14 cellular contexts compared by ENCODE assay signal in the genomic region with DNA sequence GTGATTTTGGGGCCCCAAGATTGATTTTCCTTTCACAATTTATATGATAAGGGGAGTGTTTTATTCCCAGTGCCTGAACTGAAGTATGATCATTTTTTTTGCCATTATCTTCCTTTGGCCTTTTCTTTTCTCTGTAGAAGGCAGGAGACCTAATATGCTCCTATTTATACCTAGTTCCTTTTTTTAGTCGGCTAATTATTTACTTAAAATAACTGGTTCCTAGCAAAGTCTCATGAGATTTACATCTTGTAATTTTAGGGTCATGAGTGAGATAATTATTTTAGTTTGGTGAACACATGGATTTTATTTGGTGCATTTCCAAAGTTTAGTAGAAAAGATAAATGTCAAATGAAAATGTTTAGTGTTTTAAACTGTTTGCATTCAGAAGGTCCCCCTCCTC. TPM values are rescaled to one million over a fixed set of nuclear protein-coding genes. Genes with fewer than 3 reads are reported as not detected.
A peak's percentile ranks its signal among the peaks of the same experiment; 100 is the strongest.
DNase-seq lines count a peak whose midpoint lies in the region; ATAC-seq and TF ChIP-seq lines count a peak whose summit lies in the region.
"Had no signal": no experiment of that assay in that cellular context is flagged by ENCODE, and none has a peak within 500 bp of the region (broad histone marks: within the 10 kb centered on the region; RNA-seq: fewer than 3 reads in every experiment).

No MANE protein-coding gene starts in this region.

- peaks cover 8% of the 10 kb centered on the region for H3K9me3 Mint-ChIP-seq in activated T-helper 17 cell treated with anti-CD3 and anti-CD28 coated beads, Interleukin-2, amount 50 U/mL, for 72 hours

- H3K4me3 ChIP-seq in lower lobe of right lung: no peak overlapping the region
- H3K4me3 ChIP-seq: breast epithelium had no signal

- H3K27ac Mint-ChIP-seq in activated T-helper 17 cell treated with anti-CD3 and anti-CD28 coated beads, Interleukin-2, amount 50 U/mL, for 72 hours: peak overlapping the region; percentile 47

- no peak for TF ChIP-seq CTCF in lower lobe of right lung (IDR thresholded peaks at IDR 0.05)

- H3K27me3 ChIP-seq in lower lobe of right lung (ENCODE audit: low read depth): no peaks in the 10 kb centered on the region
- H3K27me3 ChIP-seq: breast epithelium had no signal

- H3K4me1 Mint-ChIP-seq in activated T-helper 17 cell treated with anti-CD3 and anti-CD28 coated beads, Interleukin-2, amount 50 U/mL, for 72 hours: peaks cover 25% of the 10 kb centered on the region

- peaks cover 16% of the 10 kb centered on the region for H3K9me3 ChIP-seq in lower lobe of right lung

- peaks cover 54% of the 10 kb centered on the region for H3K4me1 ChIP-seq in lower lobe of right lung

- H3K36me3 ChIP-seq in lower lobe of right lung: peaks cover 14% of the 10 kb centered on the region
- H3K36me3 ChIP-seq: breast epithelium had no signal

- peaks cover 75% of the 10 kb centered on the region for H3K36me3 Mint-ChIP-seq in activated T-helper 17 cell treated with anti-CD3 and anti-CD28 coated beads, Interleukin-2, amount 50 U/mL, for 72 hours (ENCODE audit: low read depth)

- ATAC-seq in activated T-helper 17 cell treated with anti-CD3 and anti-CD28 coated beads, Interleukin-2, amount 50 U/mL, for 72 hours (replicated peaks): no peak
- ATAC-seq in lower lobe of right lung (no peak), HG03045 (IDR thresholded peaks at IDR 0.05; ENCODE audit: unreplicated experiment) (no peak)

- H3K27me3 Mint-ChIP-seq in activated T-helper 17 cell treated with anti-CD3 and anti-CD28 coated beads, Interleukin-2, amount 50 U/mL, for 72 hours: no peaks in the 10 kb centered on the region

- intact Hi-C loops in lower lobe of right lung (cut with DNase I): no loop called here

- H3K4me3 Mint-ChIP-seq in activated T-helper 17 cell treated with anti-CD3 and anti-CD28 coated beads, Interleukin-2, amount 50 U/mL, for 72 hours: no peak overlapping the region

- DNase-seq in NOMO-1 treated with DMSO at 0.1 percent for 48 hours (lab: John Stamatoyannopoulos, UW; ENCODE audit: unreplicated experiment) (peak; percentile 55), NOMO-1 treated with dmso at 0.1 percent for 144 hours (lab: John Stamatoyannopoulos, UW; ENCODE audit: unreplicated experiment) (no peak), lower lobe of right lung (no peak), substantia nigra (lab: John Stamatoyannopoulos, UW) (no peak), iPS-NIHi11 (ENCODE audit: low spot score) (no peak), AG08395 (ENCODE audit: low spot score) (no peak)
- DNase-seq: activated effector memory CD4-positive, alpha-beta T cell treated with anti-CD3 and anti-CD28 coated beads, Interleukin-2, amount 50 U/mL, for 16 hours; Caco-2; NCI-H1436 treated with DMSO at 0.1 percent for 48 hours; NCI-H510A; stimulated activated CD4-positive, alpha-beta T cell treated with anti-CD3 and anti-CD28 coated beads, Interleukin-2, amount 100 ng/mL, for 48 hours had no signal

- H3K27ac ChIP-seq in lower lobe of right lung (peak overlapping the region; percentile 59), substantia nigra (ENCODE audit: low read depth, low read length, poor library complexity, severe bottlenecking) (peak overlapping the region; percentile 98)

RNA-seq across cellular contexts. Expression of a gene that starts 24.8 kb away (rescaled TPM):
- 10 to 100 TPM; 89.3 to 98.4 TPM for total RNA-seq in activated T-helper 17 cell treated with anti-CD3 and anti-CD28 coated beads, Interleukin-2, amount 50 U/mL, for 72 hours
- 146 TPM for total RNA-seq in lower lobe of right lung
